Comparison of ENCODE assay signal across 16 cellular contexts in the genomic region with DNA sequence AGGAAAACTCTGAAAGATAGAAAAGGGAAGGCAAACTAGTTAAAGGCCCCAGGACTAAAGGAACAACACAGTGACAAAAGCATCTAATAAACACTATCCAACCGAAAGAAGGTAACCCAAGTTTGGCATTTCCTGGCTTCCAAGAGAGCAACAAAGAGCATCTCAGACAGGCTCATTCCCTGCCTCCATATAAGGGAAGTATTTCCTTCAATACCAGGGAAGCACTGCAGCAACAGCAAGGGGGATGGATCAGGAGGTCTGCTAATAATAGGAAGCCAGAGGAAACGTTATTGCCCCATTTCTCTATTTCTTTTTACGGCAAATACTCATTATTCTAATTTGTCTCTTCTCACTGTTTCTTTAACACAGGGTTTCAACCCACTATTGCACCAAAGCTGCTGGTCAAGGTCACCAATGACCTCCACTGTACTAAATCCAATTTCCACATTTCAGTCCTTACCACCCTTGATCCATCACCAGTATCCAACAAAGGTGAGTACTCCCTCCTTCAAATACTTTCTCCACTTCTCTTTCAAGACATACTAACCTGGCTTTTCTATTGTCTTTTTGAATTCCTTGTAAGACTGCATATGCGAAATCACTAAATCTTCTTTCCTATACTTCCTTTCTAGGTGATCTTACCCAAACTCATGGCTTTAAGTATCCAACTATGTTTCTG.
DNase-seq lines count a peak whose midpoint lies in the region; TF ChIP-seq lines count a peak whose summit lies in the region.
"Had no signal": no experiment of that assay in that cellular context is flagged by ENCODE, and none has a peak within 500 bp of the region (broad histone marks: within the 10 kb centered on the region; RNA-seq: fewer than 3 reads in every experiment).

No MANE protein-coding gene starts in this region.

- DNase-seq in DMS 273 (lab: John Stamatoyannopoulos, UW; ENCODE audit: unreplicated experiment) (peak; percentile 11), DMS 273 treated with DMSO at 0.1 percent for 48 hours (lab: John Stamatoyannopoulos, UW) (no peak), SK-MEL-5 (ENCODE audit: low read depth, low spot score) (peak; percentile 17), glutamatergic neuron (no peak), trophoblast cell (no peak), DMS53 treated with DMSO at 0.1 percent for 48 hours (lab: John Stamatoyannopoulos, UW; ENCODE audit: unreplicated experiment) (no peak), cortex of kidney (lab: John Stamatoyannopoulos, UW) (no peak)
- DNase-seq in activated T-helper 2 cell treated with anti-CD3 and anti-CD28 coated beads, Interferon-gamma antibody, Interleukin-2, Interleukin-4, amounts not matched to agents 10 μg/mL and 5 μg/mL and 100 μg/mL, durations not matched to agents 14 hours and 24 hours and 36 hours (ENCODE audit: low spot score): no peak
- DNase-seq: body of pancreas, DND-41, esophagus squamous epithelium, islet precursor cell, MG63, NCI-H2227 treated with DMSO at 0.1 percent for 48 hours, OCI-M1, small intestine had no signal

- no peak overlapping the region for H4K12ac ChIP-seq in trophoblast cell (ENCODE audit: low read depth, low read length)

- no peak overlapping the region for H3K27ac ChIP-seq in trophoblast cell (ENCODE audit: low read depth, low read length)

- in situ Hi-C loops in SK-MEL-5 (cut with HindIII; ENCODE audit: low pct_unique_long_range_greater_than_20kb, low sequenced_read_pairs): no loop called here

- no peaks in the 10 kb centered on the region for H3K79me1 ChIP-seq in trophoblast cell (ENCODE audit: low read length)

- WGBS in trophoblast cell (ENCODE audit: extremely low coverage, insufficient coverage, insufficient read length): no CpG with 5 or more reads among the region's 4 CpGs

- H3K27me3 Mint-ChIP-seq in glutamatergic neuron (ENCODE audit: unreplicated experiment): no peaks in the 10 kb centered on the region
- no peaks in the 10 kb centered on the region for H3K27me3 Mint-ChIP-seq in activated T-helper 2 cell treated with anti-CD3 and anti-CD28 coated beads, Interferon-gamma antibody, Interleukin-2, Interleukin-4, amounts not matched to agents 10 μg/mL and 5 μg/mL and 100 μg/mL, durations not matched to agents 14 hours and 24 hours and 36 hours (ENCODE audit: low read depth)

- H4K8ac ChIP-seq in trophoblast cell (ENCODE audit: low read depth, low read length): no peak overlapping the region

- peaks cover 7% of the 10 kb centered on the region for H3K79me2 ChIP-seq in trophoblast cell (ENCODE audit: control insufficient read depth, insufficient read depth, low read length, poor library complexity)

- TF ChIP-seq CTCF in glutamatergic neuron (IDR thresholded peaks at IDR 0.05; ENCODE audit: partially characterized antibody, unreplicated experiment): no peak

- no peak overlapping the region for H2BK12ac ChIP-seq in trophoblast cell (ENCODE audit: low read length)

- no peak overlapping the region for H2AK5ac ChIP-seq in trophoblast cell (ENCODE audit: low read length)

- H3K36me3 Mint-ChIP-seq in glutamatergic neuron (ENCODE audit: unreplicated experiment): no peaks in the 10 kb centered on the region
- H3K36me3 Mint-ChIP-seq in activated T-helper 2 cell treated with anti-CD3 and anti-CD28 coated beads, Interferon-gamma antibody, Interleukin-2, Interleukin-4, amounts not matched to agents 10 μg/mL and 5 μg/mL and 100 μg/mL, durations not matched to agents 14 hours and 24 hours and 36 hours (ENCODE audit: low read depth): peaks cover 3% of the 10 kb centered on the region

- no peak overlapping the region for H3K4me2 ChIP-seq in trophoblast cell (ENCODE audit: low read length)

- no peak overlapping the region for H3K4me3 Mint-ChIP-seq in glutamatergic neuron (ENCODE audit: unreplicated experiment)
- no peak overlapping the region for H3K4me3 Mint-ChIP-seq in activated T-helper 2 cell treated with anti-CD3 and anti-CD28 coated beads, Interferon-gamma antibody, Interleukin-2, Interleukin-4, amounts not matched to agents 10 μg/mL and 5 μg/mL and 100 μg/mL, durations not matched to agents 14 hours and 24 hours and 36 hours (ENCODE audit: low read depth)

- H3K23ac ChIP-seq in trophoblast cell (ENCODE audit: low read length): no peak overlapping the region

- H3K4me1 ChIP-seq in trophoblast cell (ENCODE audit: control insufficient read depth in 1 of 2, insufficient read depth in 2 of 2, low read length in 2 of 2): peaks cover 0 to 7% of the 10 kb centered on the region in 2 experiments

- H3K9ac ChIP-seq in trophoblast cell (ENCODE audit: low read length): no peak overlapping the region

- no peaks in the 10 kb centered on the region for H3K9me3 ChIP-seq in trophoblast cell (ENCODE audit: insufficient read depth, low read depth, low read length)
- H3K9me3 ChIP-seq: body of pancreas, esophagus squamous epithelium, MG63 had no signal

- no peaks in the 10 kb centered on the region for H3K27me3 ChIP-seq in trophoblast cell (ENCODE audit: insufficient read depth, low read length)
- H3K27me3 ChIP-seq: body of pancreas, esophagus squamous epithelium, MG63 had no signal

- H2BK5ac ChIP-seq in trophoblast cell (ENCODE audit: low read depth, low read length, poor library complexity): no peak overlapping the region

- H3K4me3 ChIP-seq in trophoblast cell (ENCODE audit: low read depth, low read length): no peak overlapping the region
- H3K4me3 ChIP-seq: body of pancreas, esophagus squamous epithelium, MG63 had no signal

- H2AFZ ChIP-seq in trophoblast cell (ENCODE audit: insufficient read depth, low read length, poor library complexity): no peak overlapping the region

- H2BK120ac ChIP-seq in trophoblast cell (ENCODE audit: insufficient read depth, low read length, poor library complexity): no peak overlapping the region

- H3K14ac ChIP-seq in trophoblast cell (ENCODE audit: low read length): no peak overlapping the region

- H3K9me3 Mint-ChIP-seq in glutamatergic neuron (ENCODE audit: unreplicated experiment): peaks cover 4% of the 10 kb centered on the region
- no peaks in the 10 kb centered on the region for H3K9me3 Mint-ChIP-seq in activated T-helper 2 cell treated with anti-CD3 and anti-CD28 coated beads, Interferon-gamma antibody, Interleukin-2, Interleukin-4, amounts not matched to agents 10 μg/mL and 5 μg/mL and 100 μg/mL, durations not matched to agents 14 hours and 24 hours and 36 hours

- H4K91ac ChIP-seq in trophoblast cell (ENCODE audit: low read depth, low read length): no peak overlapping the region

- peak overlapping the region; percentile 40 for H3K27ac Mint-ChIP-seq in glutamatergic neuron (ENCODE audit: unreplicated experiment)
- no peak overlapping the region for H3K27ac Mint-ChIP-seq in activated T-helper 2 cell treated with anti-CD3 and anti-CD28 coated beads, Interferon-gamma antibody, Interleukin-2, Interleukin-4, amounts not matched to agents 10 μg/mL and 5 μg/mL and 100 μg/mL, durations not matched to agents 14 hours and 24 hours and 36 hours

- no peaks in the 10 kb centered on the region for H3K36me3 ChIP-seq in trophoblast cell (ENCODE audit: control insufficient read depth in 1 of 2, insufficient read depth in 2 of 2, low read length in 2 of 2)
- H3K36me3 ChIP-seq: esophagus squamous epithelium had no signal

- H3K18ac ChIP-seq in trophoblast cell (ENCODE audit: low read length): no peak overlapping the region

- peak overlapping the region; percentile 25 for H3K4ac ChIP-seq in trophoblast cell (ENCODE audit: low read depth, low read length)

- intact Hi-C loops in activated T-helper 2 cell treated with anti-CD3 and anti-CD28 coated beads, Interferon-gamma antibody, Interleukin-2, Interleukin-4, amounts not matched to agents 10 μg/mL and 5 μg/mL and 100 μg/mL, durations not matched to agents 14 hours and 24 hours and 36 hours (cut with micrococcal nuclease): no loop called here

- H3K4me1 Mint-ChIP-seq in glutamatergic neuron (ENCODE audit: low read depth, unreplicated experiment): peaks cover 29% of the 10 kb centered on the region
- peaks cover 36% of the 10 kb centered on the region for H3K4me1 Mint-ChIP-seq in activated T-helper 2 cell treated with anti-CD3 and anti-CD28 coated beads, Interferon-gamma antibody, Interleukin-2, Interleukin-4, amounts not matched to agents 10 μg/mL and 5 μg/mL and 100 μg/mL, durations not matched to agents 14 hours and 24 hours and 36 hours (ENCODE audit: low read depth)

Comparison
In these comparisons a context has a peak if more than half of its experiments do, and no peak if none do; other contexts are left out.
1. DNase-seq: peak in DMS 273 (single experiment) and SK-MEL-5 (single experiment); none in DMS 273 treated with DMSO at 0.1 percent for 48 hours (single experiment), glutamatergic neuron (single experiment), trophoblast cell (0 of 2), DMS53 treated with DMSO at 0.1 percent for 48 hours (single experiment), activated T-helper 2 cell treated with anti-CD3 and anti-CD28 coated beads, Interferon-gamma antibody, Interleukin-2, Interleukin-4, amounts not matched to agents 10 μg/mL and 5 μg/mL and 100 μg/mL, durations not matched to agents 14 hours and 24 hours and 36 hours (single experiment) and cortex of kidney (single experiment).